ENCODE assay signal across 28 cellular contexts in the genomic region with DNA sequence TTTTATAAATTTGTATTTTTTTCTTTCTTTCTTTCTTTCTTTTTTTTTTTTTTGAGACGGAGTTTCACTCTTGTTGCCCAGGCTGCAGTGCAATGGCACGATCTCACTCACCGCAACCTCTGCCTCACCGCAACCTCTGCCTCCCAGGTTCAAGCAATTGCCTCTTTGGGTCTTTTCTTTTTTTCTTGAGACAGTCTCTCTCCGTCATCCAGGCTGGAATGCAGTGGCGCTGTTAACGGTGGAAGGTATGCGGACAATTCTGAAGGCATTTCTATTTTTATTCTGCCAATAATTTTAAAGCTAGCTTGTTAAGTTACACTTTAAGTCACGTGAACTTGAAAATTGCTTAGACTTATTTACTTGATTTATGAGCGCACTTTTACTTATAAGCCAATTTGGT. TPM values are rescaled to one million over a fixed set of nuclear protein-coding genes. Genes with fewer than 3 reads are reported as not detected.
DNase-seq lines count a peak whose midpoint lies in the region; ATAC-seq, FAIRE-seq and TF ChIP-seq lines count a peak whose summit lies in the region.
"Had no signal": no experiment of that assay in that cellular context is flagged by ENCODE, and none has a peak within 500 bp of the region (broad histone marks: within the 10 kb centered on the region; RNA-seq: fewer than 3 reads in every experiment).

No MANE protein-coding gene starts in this region.

- H2BK20ac ChIP-seq in H9 (ENCODE audit: low read depth, low read length, poor library complexity, severe bottlenecking), result no peak overlapping the region

- H3K4me3 ChIP-seq in astrocyte (ENCODE audit: insufficient read depth, low read depth, low read length) (no peak overlapping the region), WERI-Rb-1 (ENCODE audit: low read depth, low read length) (no peak overlapping the region)
- H3K4me3 ChIP-seq: dorsolateral prefrontal cortex, gastrocnemius medialis, GM23248, lower lobe of right lung, SK-N-MC, skin epidermis had no signal

- peak; percentile 73 for ATAC-seq in left ventricle myocardium superior
- no peak for ATAC-seq in GM19455 (IDR thresholded peaks at IDR 0.05; ENCODE audit: unreplicated experiment)
- ATAC-seq: activated CD4-positive, CD25-positive, alpha-beta regulatory T cell treated with anti-CD3 and anti-CD28 coated beads, Interleukin-2, amount 50 U/mL, for 24 hours; gastrocnemius medialis; naive thymus-derived CD8-positive, alpha-beta T cell had no signal

- no CpG with 5 or more reads among the region's 10 CpGs for WGBS in H9 (ENCODE audit: extremely low coverage, insufficient read length, low lambda C conversion rate)

- H3K27me3 Mint-ChIP-seq in H9 (ENCODE audit: low read depth) (no peaks in the 10 kb centered on the region), astrocyte (ENCODE audit: low read depth, unreplicated experiment) (no peaks in the 10 kb centered on the region), nephron progenitor cell (ENCODE audit: low read depth, poor library complexity) (no peaks in the 10 kb centered on the region), CD14-positive monocyte (ENCODE audit: low read depth in 3 of 3) (peaks cover 0 to 11% (median 1%) of the 10 kb centered on the region in 3 donors)
- H3K27me3 Mint-ChIP-seq: CD4-positive, alpha-beta T cell had no signal

- H3K18ac ChIP-seq in H9 (ENCODE audit: insufficient read length, low read depth, low read length), result no peak overlapping the region

- H3K4me3 Mint-ChIP-seq in H9, result peak overlapping the region in 1 of 2 experiments; percentile 19; a peak in 1 of 5 replicates
- H3K4me3 Mint-ChIP-seq in astrocyte (ENCODE audit: unreplicated experiment), result no peak overlapping the region
- no peak overlapping the region for H3K4me3 Mint-ChIP-seq in nephron progenitor cell
- no peak overlapping the region for H3K4me3 Mint-ChIP-seq in CD14-positive monocyte
- H3K4me3 Mint-ChIP-seq: CD4-positive, alpha-beta T cell; HFFc6; naive thymus-derived CD8-positive, alpha-beta T cell; T-helper 1 cell treated with Interleukin-12 subunit alpha and Interleukin-12 subunit beta and Interleukin-4 antibody, amounts not matched to agents 30 μg/mL and 1 μg/mL, for 36 hours had no signal

- H4K5ac ChIP-seq in H9 (ENCODE audit: insufficient read length, low read depth, low read length), result no peak overlapping the region

- H3K4me2 ChIP-seq in H9 (ENCODE audit: insufficient read depth, insufficient read length, low read length) (no peak overlapping the region), astrocyte (ENCODE audit: low read length) (no peak overlapping the region)

- no peaks in the 10 kb centered on the region for H3K23me2 ChIP-seq in H9 (ENCODE audit: insufficient read length, low read depth, low read length, poor library complexity, severe bottlenecking)

- H3K9ac ChIP-seq in H9 (ENCODE audit: extremely low read depth, insufficient read length, low read length), result no peak overlapping the region
- no peak overlapping the region for H3K9ac ChIP-seq in astrocyte (ENCODE audit: low read length)
- H3K9ac ChIP-seq: GM23248 had no signal

- intact Hi-C loops in left ventricle myocardium superior (cut with micrococcal nuclease) (no loop called here), CD14-positive monocyte (cut with micrococcal nuclease) (no loop called here)

- H3K9me3 Mint-ChIP-seq in H9 (peaks cover 13 to 22% of the 10 kb centered on the region in 2 experiments; a peak in 4 of 5 replicates), astrocyte (ENCODE audit: unreplicated experiment) (no peaks in the 10 kb centered on the region), nephron progenitor cell (peaks cover 12% of the 10 kb centered on the region), CD14-positive monocyte (peaks cover 12 to 29% (median 24%) of the 10 kb centered on the region in 7 donors)
- H3K9me3 Mint-ChIP-seq: CD4-positive, alpha-beta T cell; HFFc6; naive thymus-derived CD8-positive, alpha-beta T cell; T-helper 1 cell treated with Interleukin-12 subunit alpha and Interleukin-12 subunit beta and Interleukin-4 antibody, amounts not matched to agents 30 μg/mL and 1 μg/mL, for 36 hours had no signal

- peak overlapping the region; percentile 95 for H3K27ac ChIP-seq in H9 (ENCODE audit: insufficient read length, low read depth, low read length)
- no peak overlapping the region for H3K27ac ChIP-seq in astrocyte (ENCODE audit: low read depth, low read length)
- no peak overlapping the region for H3K27ac ChIP-seq in WERI-Rb-1
- H3K27ac ChIP-seq: dorsolateral prefrontal cortex, gastrocnemius medialis, GM23248, lower lobe of right lung, SK-N-MC, skin epidermis had no signal

- H3K9me3 ChIP-seq in H9 (ENCODE audit: control insufficient read depth, low read depth, low read length) (no peaks in the 10 kb centered on the region), astrocyte (ENCODE audit: insufficient read depth, low read depth, low read length) (no peaks in the 10 kb centered on the region), WERI-Rb-1 (ENCODE audit: severe bottlenecking) (no peaks in the 10 kb centered on the region)
- H3K9me3 ChIP-seq: gastrocnemius medialis, lower lobe of right lung had no signal

- H4K20me1 ChIP-seq in H9 (ENCODE audit: control insufficient read depth, insufficient read depth, insufficient read length) (no peaks in the 10 kb centered on the region), astrocyte (ENCODE audit: insufficient read depth, low read length) (no peaks in the 10 kb centered on the region)

- no peak overlapping the region for H2AFZ ChIP-seq in H9 (ENCODE audit: low read length)
- no peak overlapping the region for H2AFZ ChIP-seq in astrocyte (ENCODE audit: low read depth, low read length)
- H2AFZ ChIP-seq: GM23248 had no signal

- H4K91ac ChIP-seq in H9 (ENCODE audit: insufficient read length, low read depth, low read length), result no peak overlapping the region

- no peaks in the 10 kb centered on the region for H3K36me3 ChIP-seq in astrocyte (ENCODE audit: insufficient read depth, low read length)
- H3K36me3 ChIP-seq in WERI-Rb-1, result no peaks in the 10 kb centered on the region
- H3K36me3 ChIP-seq: gastrocnemius medialis, lower lobe of right lung had no signal

- H3K36me3 Mint-ChIP-seq in H9 (ENCODE audit: insufficient read depth in 1 of 3, low read depth in 3 of 3) (peaks cover 8 to 26% (median 20%) of the 10 kb centered on the region in 3 experiments), astrocyte (ENCODE audit: low read depth, unreplicated experiment) (no peaks in the 10 kb centered on the region), nephron progenitor cell (ENCODE audit: low read depth) (peaks cover 8% of the 10 kb centered on the region), CD14-positive monocyte (peaks cover 0 to 4% of the 10 kb centered on the region in 2 donors)
- H3K36me3 Mint-ChIP-seq: naive thymus-derived CD8-positive, alpha-beta T cell had no signal

- H3K27me3 ChIP-seq in H9 (ENCODE audit: insufficient read depth, low read length) (no peaks in the 10 kb centered on the region), astrocyte (ENCODE audit: insufficient read depth, low read length) (no peaks in the 10 kb centered on the region), WERI-Rb-1 (ENCODE audit: insufficient read depth, low read depth, severe bottlenecking) (no peaks in the 10 kb centered on the region)
- H3K27me3 ChIP-seq: dorsolateral prefrontal cortex, gastrocnemius medialis had no signal

- no peak overlapping the region for H3K14ac ChIP-seq in H9 (ENCODE audit: insufficient read depth, low read length)

- no peak overlapping the region for H2AK5ac ChIP-seq in H9 (ENCODE audit: insufficient read length, low read length)

- no peaks in the 10 kb centered on the region for H3K79me1 ChIP-seq in H9 (ENCODE audit: insufficient read depth, low read depth, low read length, poor library complexity, severe bottlenecking)

- no peak overlapping the region for H2BK120ac ChIP-seq in H9 (ENCODE audit: low read depth, low read length, poor library complexity, severe bottlenecking)

- H3K27ac Mint-ChIP-seq in H9 (peak overlapping the region; percentile 93 to 99 (median 97); a peak in 6 of 7 replicates), astrocyte (ENCODE audit: unreplicated experiment) (peak overlapping the region; percentile 84), nephron progenitor cell (peak overlapping the region; percentile 32), CD14-positive monocyte (no peak overlapping the region)
- H3K27ac Mint-ChIP-seq: CD4-positive, alpha-beta T cell; HFFc6; naive thymus-derived CD8-positive, alpha-beta T cell; T-helper 1 cell treated with Interleukin-12 subunit alpha and Interleukin-12 subunit beta and Interleukin-4 antibody, amounts not matched to agents 30 μg/mL and 1 μg/mL, for 36 hours had no signal

- H3K56ac ChIP-seq in H9 (ENCODE audit: insufficient read length, low read depth, low read length), result no peak overlapping the region

- FAIRE-seq in astrocyte (lab: Jason Lieb, UNC), result no peak
- FAIRE-seq: kidney, TTC549 had no signal

- no peak overlapping the region for H3K23ac ChIP-seq in H9 (ENCODE audit: insufficient read length, low read depth, low read length)

- peaks cover 41 to 45% of the 10 kb centered on the region in 2 experiments for H3K4me1 Mint-ChIP-seq in H9
- peaks cover 7% of the 10 kb centered on the region for H3K4me1 Mint-ChIP-seq in astrocyte (ENCODE audit: low read depth, unreplicated experiment)
- peaks cover 21% of the 10 kb centered on the region for H3K4me1 Mint-ChIP-seq in nephron progenitor cell
- peaks cover 19% of the 10 kb centered on the region for H3K4me1 Mint-ChIP-seq in CD14-positive monocyte

- H4K8ac ChIP-seq in H9 (replicated peaks; ENCODE audit: insufficient read length, low read depth, low read length), result no peak overlapping the region

- H3K4me1 ChIP-seq in H9 (ENCODE audit: insufficient read depth, low read length), result peaks cover 2% of the 10 kb centered on the region; the same call in 1 of the 2 replicates
- H3K4me1 ChIP-seq in astrocyte (ENCODE audit: insufficient read depth, low read length), result no peaks in the 10 kb centered on the region
- H3K4me1 ChIP-seq: gastrocnemius medialis, lower lobe of right lung had no signal

- no peak overlapping the region for H2BK15ac ChIP-seq in H9 (ENCODE audit: low read depth, low read length)

- TF ChIP-seq CTCF in H9 (conservative IDR thresholded peaks at IDR 0.05), result no peak
- TF ChIP-seq CTCF in astrocyte (IDR thresholded peaks at IDR 0.05; ENCODE audit: insufficient read depth, low read depth, low read length), result no peak
- no peak for TF ChIP-seq CTCF in nephron progenitor cell (IDR thresholded peaks at IDR 0.05)
- no peak for TF ChIP-seq CTCF in CD14-positive monocyte (IDR thresholded peaks at IDR 0.05)
- no peak for TF ChIP-seq CTCF in WERI-Rb-1 (IDR thresholded peaks at IDR 0.05; ENCODE audit: low read depth, low read length)

- H3T11ph ChIP-seq in H9 (ENCODE audit: low read length), result no peak overlapping the region

- no peak overlapping the region for H2BK12ac ChIP-seq in H9 (ENCODE audit: insufficient read length, low read depth, low read length)

- DNase-seq in H9, result peak; percentile 68
- no peak for DNase-seq in astrocyte (ENCODE audit: low read depth)
- peak; percentile 41 for DNase-seq in left ventricle myocardium superior
- DNase-seq in nephron progenitor cell, result no peak
- no peak for DNase-seq in SKM-1 treated with dmso at 0.1 percent for 144 hours (lab: John Stamatoyannopoulos, UW; ENCODE audit: unreplicated experiment)
- DNase-seq in CD14-positive monocyte (ENCODE audit: low spot score), result no peak
- no peak for DNase-seq in WERI-Rb-1
- DNase-seq: activated CD4-positive, alpha-beta T cell treated with anti-CD3 and anti-CD28 coated beads, Interleukin-2, amount 50 U/mL, for 48 hours; activated naive CD4-positive, alpha-beta T cell treated with Interleukin-2 at 50 U/mL for 16 hours; AML-193; CD4-positive, alpha-beta T cell; dorsolateral prefrontal cortex; gastrocnemius medialis; GM23248; HFFc6; kidney; lower lobe of right lung; naive thymus-derived CD8-positive, alpha-beta T cell; NCI-H1092; NCI-H1694; occipital lobe; stimulated activated naive CD4-positive, alpha-beta T cell treated with Interleukin-2 at 50 U/mL for 16 hours had no signal

- no peak overlapping the region for H2BK5ac ChIP-seq in H9 (ENCODE audit: insufficient read length, low read length)

- no peak overlapping the region for H3K4ac ChIP-seq in H9 (ENCODE audit: low read depth, low read length)

- H3K79me2 ChIP-seq in H9 (ENCODE audit: insufficient read depth, low read length), result no peaks in the 10 kb centered on the region
- no peaks in the 10 kb centered on the region for H3K79me2 ChIP-seq in astrocyte (ENCODE audit: insufficient read depth, low read length)

RNA-seq across cellular contexts. Expression of a gene that starts 8.8 kb away (rescaled TPM):
- total RNA-seq in H9 (2021) (558 and 568 TPM in 2 replicates), astrocyte (34.7 and 35.4 TPM in 2 replicates), left ventricle myocardium superior (24.7 TPM)
- 1 to 10 TPM in 1 of 2 donors, under 1 TPM in 1; 0.58 to 1.4 TPM for polyA plus RNA-seq in CD14-positive monocyte

RNA-seq across cellular contexts. Expression of a gene that starts 43.9 kb away (rescaled TPM):
- 153 and 163 TPM in 2 replicates for total RNA-seq in H9 (2021)
- 159 and 166 TPM in 2 replicates for total RNA-seq in astrocyte
- 87.5 TPM for total RNA-seq in left ventricle myocardium superior
- polyA plus RNA-seq in CD14-positive monocyte, result 100 to 1,000 TPM; 268 to 285 TPM

Comparison
In these comparisons a context has a peak if more than half of its experiments do, and no peak if none do; other contexts are left out.
1. DNase-seq: peak in H9 (single experiment) and left ventricle myocardium superior (single experiment); none in astrocyte (single experiment), nephron progenitor cell (single experiment), SKM-1 treated with dmso at 0.1 percent for 144 hours (single experiment), CD14-positive monocyte (single experiment) and WERI-Rb-1 (single experiment).
2. H3K27ac Mint-ChIP-seq: peak in H9 (3 of 3), astrocyte (single experiment) and nephron progenitor cell (single experiment); none in CD14-positive monocyte (0 of 7).
3. RNA of a gene that starts 8.8 kb away (total RNA-seq): 558 to 568 TPM in H9; 34.7 to 35.4 TPM in astrocyte and 24.7 TPM in left ventricle myocardium superior (single experiment); every median in the first group is over 10 times any median in the second.